Comparison of ENCODE assay signal across 8 cellular contexts in genomic region chr4:87391783-87392054, GRCh38. TPM values are rescaled to one million over a fixed set of nuclear protein-coding genes. Genes with fewer than 3 reads are reported as not detected.
DNase-seq lines count a peak whose midpoint lies in the region; ATAC-seq and TF ChIP-seq lines count a peak whose summit lies in the region.

No MANE protein-coding gene starts in this region.

- H3K9me3 ChIP-seq in right atrium auricular region (peaks cover 0 to 3% of the 10 kb centered on the region in 2 donors), mesodermal cell (ENCODE audit: control insufficient read depth, low read length) (peaks cover 6% of the 10 kb centered on the region), vagina (no peaks in the 10 kb centered on the region)

- ATAC-seq in Right ventricle myocardium inferior (no peak), foreskin keratinocyte (no peak)

- WGBS in mesodermal cell (ENCODE audit: insufficient coverage in 2 of 2), 2 experiments: 81 to 89% methylated on average over 2 to 3 of the region's 6 CpGs

- intact Hi-C loops in Right ventricle myocardium inferior (cut with DNase I) (loop anchor here (1.0 kb wide), 1 partner anchor 31 kb away; the partner anchor contains the start of gene NUDT9), vagina (cut with DNase I) (no loop called here)

- DNase-seq in right atrium auricular region (ENCODE audit: low spot score) (no peak), Right ventricle myocardium inferior (ENCODE audit: missing footprints) (no peak), cardiac fibroblast (ENCODE audit: low read depth in 2 of 2) (no peak), vagina (ENCODE audit: extremely low spot score in 2 of 2) (no peak), SHP77 (lab: John Stamatoyannopoulos, UW) (no peak), DMS153 (lab: John Stamatoyannopoulos, UW) (no peak), foreskin keratinocyte (no peak)

- H3K27me3 ChIP-seq in right atrium auricular region: no peaks in the 10 kb centered on the region
- H3K27me3 ChIP-seq in vagina: no peaks in the 10 kb centered on the region
- H3K27me3 ChIP-seq in foreskin keratinocyte: no peaks in the 10 kb centered on the region

- TF ChIP-seq POLR2A in vagina (IDR thresholded peaks at IDR 0.05): no peak

- H3K4me1 ChIP-seq in right atrium auricular region (peaks cover 0 to 10% of the 10 kb centered on the region in 2 donors), mesodermal cell (ENCODE audit: control insufficient read depth, insufficient read depth, low read length, poor library complexity, severe bottlenecking) (peaks cover 4% of the 10 kb centered on the region), vagina (peaks cover 28% of the 10 kb centered on the region), foreskin keratinocyte (peaks cover 3% of the 10 kb centered on the region)

- no peaks in the 10 kb centered on the region for H3K36me3 ChIP-seq in right atrium auricular region
- peaks cover 16% of the 10 kb centered on the region for H3K36me3 ChIP-seq in mesodermal cell (ENCODE audit: control insufficient read depth, insufficient read depth, low read length)
- no peaks in the 10 kb centered on the region for H3K36me3 ChIP-seq in vagina

- peak overlapping the region; percentile 82 to 87 for H3K27ac ChIP-seq in right atrium auricular region
- H3K27ac ChIP-seq in mesodermal cell (ENCODE audit: low read depth, low read length, severe bottlenecking): peak overlapping the region; percentile 92
- peak overlapping the region; percentile 93 for H3K27ac ChIP-seq in vagina
- no peak overlapping the region for H3K27ac ChIP-seq in foreskin keratinocyte

- TF ChIP-seq CTCF in right atrium auricular region (IDR thresholded peaks at IDR 0.05) (no peak), cardiac fibroblast (IDR thresholded peaks at IDR 0.05; ENCODE audit: low read depth, low read length) (no peak), vagina (IDR thresholded peaks at IDR 0.05) (no peak), foreskin keratinocyte (conservative IDR thresholded peaks at IDR 0.05) (no peak)

- H3K4me3 ChIP-seq in right atrium auricular region (peak overlapping the region; percentile 52 to 63), cardiac fibroblast (replicated peaks in 1 of 2; ENCODE audit: low read depth in 2 of 2, low read length in 2 of 2) (peak overlapping the region; percentile 68 to 70), mesodermal cell (ENCODE audit: extremely low read depth, insufficient read depth, low read length, poor library complexity, severe bottlenecking) (peak overlapping the region; percentile 65), vagina (peak overlapping the region; percentile 61 to 69)

RNA-seq across cellular contexts. Expression of gene HSD17B11, which starts 0.7 kb away (rescaled TPM):
- total RNA-seq in right atrium auricular region (10 to 100 TPM; 32.4 to 33.8 TPM), Right ventricle myocardium inferior (13.6 TPM), vagina (94.5 TPM), foreskin keratinocyte (6.5 and 8.6 TPM in 2 replicates)
- polyA plus RNA-seq in mesodermal cell (2013, experiment 1 of 2): 67.4 TPM
- 79.0 TPM for polyA plus RNA-seq in mesodermal cell (2013, experiment 2 of 2)
- polyA plus RNA-seq in foreskin keratinocyte: 5.2 and 5.7 TPM in 2 replicates

RNA-seq across cellular contexts. Expression of gene NUDT9, which starts 30.7 kb away (rescaled TPM):
- total RNA-seq in right atrium auricular region: 10 to 100 TPM; 17.2 to 17.6 TPM
- total RNA-seq in Right ventricle myocardium inferior: 30.2 TPM
- 25.7 TPM for polyA plus RNA-seq in mesodermal cell (2013, experiment 1 of 2)
- 31.0 TPM for polyA plus RNA-seq in mesodermal cell (2013, experiment 2 of 2)
- total RNA-seq in vagina: 20.6 TPM
- 15.1 and 18.2 TPM in 2 replicates for total RNA-seq in foreskin keratinocyte
- 21.1 and 21.2 TPM in 2 replicates for polyA plus RNA-seq in foreskin keratinocyte
